1 cellular context compared by ENCODE assay signal in the genomic region with DNA sequence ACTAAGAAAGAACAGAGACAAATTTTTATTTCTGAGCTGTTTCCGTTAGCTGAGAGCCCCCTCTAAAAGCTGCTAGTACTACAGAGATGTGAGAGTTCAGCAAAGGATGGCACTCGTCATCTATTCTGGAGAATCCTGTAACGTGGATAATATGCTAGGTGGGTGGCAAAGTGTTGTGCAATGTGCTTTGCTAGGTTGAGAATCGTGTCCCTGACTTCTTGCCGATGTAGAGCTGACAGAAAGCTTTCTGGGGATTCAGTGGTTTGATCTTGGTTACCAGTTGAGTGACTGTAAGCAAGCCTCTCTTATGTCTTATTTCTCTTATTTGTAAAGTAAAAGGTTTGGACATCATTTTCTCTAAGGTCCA.
TF ChIP-seq lines count a peak whose summit lies in the region.

No MANE protein-coding gene starts in this region.

TF ChIP-seq in HCT116, 20 proteins besides CTCF, POLR2A, EP300 and RAD21:
- TF ChIP-seq ZNF274 (IDR thresholded peaks at IDR 0.05; ENCODE audit: low read depth, low read length) = no peak
- TF ChIP-seq SIN3A (IDR thresholded peaks at IDR 0.05; ENCODE audit: low read depth) = no peak
- no peak for TF ChIP-seq CBX3 (IDR thresholded peaks at IDR 0.05; ENCODE audit: low read depth)
- TF ChIP-seq EGR1 (IDR thresholded peaks at IDR 0.05; ENCODE audit: low read depth) = no peak
- no peak for TF ChIP-seq EZH2 (IDR thresholded peaks at IDR 0.05)
- no peak for TF ChIP-seq YY1 (IDR thresholded peaks at IDR 0.05; ENCODE audit: extremely low read depth, insufficient replicate concordance, low read depth, low read length)
- TF ChIP-seq REST (IDR thresholded peaks at IDR 0.05; ENCODE audit: low read depth) = no peak
- no peak for TF ChIP-seq SRF (IDR thresholded peaks at IDR 0.05; ENCODE audit: low read depth)
- TF ChIP-seq POLR2AphosphoS5 (IDR thresholded peaks at IDR 0.05; ENCODE audit: low read depth, low read length) = no peak
- no peak for TF ChIP-seq CEBPB (IDR thresholded peaks at IDR 0.05; ENCODE audit: low read depth)
- no peak for TF ChIP-seq EZH2phosphoT487 (IDR thresholded peaks at IDR 0.05; ENCODE audit: borderline replicate concordance)
- no peak for TF ChIP-seq ZFX (IDR thresholded peaks at IDR 0.05)
- no peak for TF ChIP-seq SP1 (IDR thresholded peaks at IDR 0.05; ENCODE audit: low read depth)
- TF ChIP-seq ATF3 (IDR thresholded peaks at IDR 0.05) = no peak
- no peak for TF ChIP-seq FOSL1 (IDR thresholded peaks at IDR 0.05; ENCODE audit: low read depth)
- TF ChIP-seq, protein P1, sequence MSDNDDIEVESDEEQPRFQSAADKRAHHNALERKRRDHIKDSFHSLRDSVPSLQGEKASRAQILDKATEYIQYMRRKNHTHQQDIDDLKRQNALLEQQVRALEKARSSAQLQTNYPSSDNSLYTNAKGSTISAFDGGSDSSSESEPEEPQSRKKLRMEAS (IDR thresholded peaks at IDR 0.05) = no peak
TF ChIP-seq in HCT116: peak in this region for 0.
